Comparison of ENCODE assay signal across 16 cellular contexts in genomic region chr11:112223125-112223524, GRCh38. TPM values are rescaled to one million over a fixed set of nuclear protein-coding genes. Genes with fewer than 3 reads are reported as not detected.
"Had no signal": no experiment of that assay in that cellular context is flagged by ENCODE, and none has a peak within 500 bp of the region (broad histone marks: within the 10 kb centered on the region; RNA-seq: fewer than 3 reads in every experiment).

No MANE protein-coding gene starts in this region.

- H3K27me3 ChIP-seq: thyroid gland, uterus had no signal

- H3K9me3 ChIP-seq: thyroid gland, uterus had no signal

- H3K36me3 ChIP-seq: thyroid gland, uterus had no signal

- H3K4me1 ChIP-seq: uterus had no signal

- FAIRE-seq: colon had no signal

- DNase-seq: activated CD4-positive, alpha-beta memory T cell treated with anti-CD3 and anti-CD28 coated beads for 36 hours; activated gamma-delta T cell treated with Interleukin-2 at 50 U/mL for 16 hours; activated naive CD8-positive, alpha-beta T cell treated with anti-CD3 and anti-CD28 coated beads, Interleukin-2, amount 10 ng/mL, durations not matched to agents 7 days and 5 days; activated T-cell treated with anti-CD3 and anti-CD28 coated beads, Interleukin-2, amount 50 U/mL, for 4 hours; aorta; hypothalamus; left colon; stimulated activated CD4-positive, alpha-beta T cell treated with anti-CD3 and anti-CD28 coated beads, Interleukin-15, amount 100 ng/mL, for 24 hours; stimulated activated CD4-positive, alpha-beta T cell treated with anti-CD3 and anti-CD28 coated beads, Interleukin-4, amount 100 ng/mL, for 24 hours; T1000; thyroid gland; uterus had no signal

- H3K4me3 ChIP-seq: thyroid gland, uterus had no signal

- ATAC-seq: activated T-cell treated with anti-CD3 and anti-CD28 coated beads, Interleukin-2, amount 50 U/mL, for 4 hours; left colon had no signal

- H3K27ac ChIP-seq: thyroid gland, uterus, VCaP had no signal

RNA-seq across cellular contexts. Expression of gene PLET1, which starts 37.5 kb away (rescaled TPM):
- total RNA-seq: activated CD4-positive, alpha-beta memory T cell treated with anti-CD3 and anti-CD28 coated beads for 36 hours; activated naive CD8-positive, alpha-beta T cell treated with anti-CD3 and anti-CD28 coated beads, Interleukin-2, amount 10 ng/mL, durations not matched to agents 7 days and 5 days; activated T-cell treated with anti-CD3 and anti-CD28 coated beads, Interleukin-2, amount 50 U/mL, for 4 hours; aorta; left colon; osteoblast; thyroid gland; uterus had no signal
- polyA plus RNA-seq: aorta, neural cell had no signal

RNA-seq across cellular contexts. Expression of gene TEX12, which starts 56.0 kb away (rescaled TPM):
- total RNA-seq: osteoblast had no signal
- polyA plus RNA-seq: aorta had no signal

RNA-seq across cellular contexts. Expression of gene IL18, which starts 59.2 kb away (rescaled TPM):
- total RNA-seq: activated CD4-positive, alpha-beta memory T cell treated with anti-CD3 and anti-CD28 coated beads for 36 hours; activated T-cell treated with anti-CD3 and anti-CD28 coated beads, Interleukin-2, amount 50 U/mL, for 4 hours; osteoblast had no signal
- polyA plus RNA-seq: neural cell had no signal
